In the genomic region with DNA sequence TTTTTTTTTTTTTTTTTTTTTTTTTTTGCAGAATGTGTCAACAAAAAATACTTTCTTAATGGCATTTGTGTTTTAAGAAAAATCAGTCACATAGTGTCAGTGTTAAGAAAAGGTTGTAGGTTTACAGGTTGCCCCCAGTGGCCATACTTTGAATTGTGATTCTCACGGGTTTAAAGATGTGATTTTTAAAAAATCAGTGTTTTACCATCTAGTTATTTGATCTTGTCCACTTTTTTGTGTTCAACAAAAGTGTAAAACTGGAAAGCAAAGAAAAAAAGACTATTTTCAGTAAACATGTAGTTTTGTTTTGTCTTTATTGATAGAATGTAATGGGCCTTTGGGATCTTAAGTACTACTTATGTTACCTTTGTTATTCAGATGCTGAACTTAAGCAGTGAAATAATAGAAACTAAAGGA, we compare ENCODE assay signal across 1 cellular context.
TF ChIP-seq lines count a peak whose summit lies in the region.

No MANE protein-coding gene starts in this region.

TF ChIP-seq in HepG2, 621 proteins besides CTCF, POLR2A, EP300 and RAD21:
- TF ChIP-seq PITX1 (CRISPR knock-in tag; IDR thresholded peaks at IDR 0.05) (no peak), RFX3 (CRISPR knock-in tag; IDR thresholded peaks at IDR 0.05) (no peak), STAG1 (CRISPR knock-in tag; IDR thresholded peaks at IDR 0.05) (peak; percentile 25; the same call in 1 of the 2 replicates)
